In the genomic region with DNA sequence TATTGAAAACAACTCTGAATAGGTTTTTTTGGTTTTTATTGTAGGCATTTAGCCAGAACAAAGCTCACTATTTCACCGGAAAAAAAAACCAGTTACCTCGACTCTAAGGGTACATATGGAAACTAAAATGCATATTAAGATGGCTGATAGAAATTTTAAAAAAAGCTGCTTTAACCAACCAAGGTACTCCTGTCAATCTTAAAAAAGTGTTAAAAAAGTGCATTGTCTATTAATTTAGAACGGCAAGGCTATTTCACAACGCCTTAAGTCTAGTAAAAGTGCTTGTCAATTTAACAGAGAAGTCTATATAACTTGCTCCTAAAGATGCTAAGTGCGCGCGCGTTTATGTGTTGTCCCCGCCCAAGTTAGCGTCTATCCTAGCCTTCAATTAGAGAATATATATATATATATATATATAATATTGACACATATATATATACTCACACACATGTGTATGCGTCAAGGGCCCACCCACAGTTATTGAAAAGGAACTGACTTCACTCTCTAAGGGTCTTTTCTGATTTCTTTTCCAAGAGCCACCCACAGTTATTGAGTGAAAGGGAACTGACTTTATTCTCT, we compare ENCODE assay signal across 1 cellular context.
TF ChIP-seq lines count a peak whose summit lies in the region.

No MANE protein-coding gene starts in this region.

TF ChIP-seq in K562, 482 proteins besides CTCF, POLR2A, EP300 and RAD21 (continued from another document):
- TF ChIP-seq, protein P1, sequence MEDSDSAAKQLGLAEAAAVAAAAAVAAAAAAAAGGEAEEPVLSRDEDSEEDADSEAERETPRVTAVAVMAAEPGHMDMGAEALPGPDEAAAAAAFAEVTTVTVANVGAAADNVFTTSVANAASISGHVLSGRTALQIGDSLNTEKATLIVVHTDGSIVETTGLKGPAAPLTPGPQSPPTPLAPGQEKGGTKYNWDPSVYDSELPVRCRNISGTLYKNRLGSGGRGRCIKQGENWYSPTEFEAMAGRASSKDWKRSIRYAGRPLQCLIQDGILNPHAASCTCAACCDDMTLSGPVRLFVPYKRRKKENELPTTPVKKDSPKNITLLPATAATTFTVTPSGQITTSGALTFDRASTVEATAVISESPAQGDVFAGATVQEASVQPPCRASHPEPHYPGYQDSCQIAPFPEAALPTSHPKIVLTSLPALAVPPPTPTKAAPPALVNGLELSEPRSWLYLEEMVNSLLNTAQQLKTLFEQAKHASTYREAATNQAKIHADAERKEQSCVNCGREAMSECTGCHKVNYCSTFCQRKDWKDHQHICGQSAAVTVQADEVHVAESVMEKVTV (CRISPR knock-in tag; IDR thresholded peaks at IDR 0.05) = no peak
- TF ChIP-seq TAF9B (IDR thresholded peaks at IDR 0.05; ENCODE audit: partially characterized antibody) (no peak), SAFB2 (IDR thresholded peaks at IDR 0.05; ENCODE audit: borderline replicate concordance, low read depth, low read length, severe bottlenecking) (no peak), RFX7 (CRISPR knock-in tag; IDR thresholded peaks at IDR 0.05) (no peak), FOXJ2 (tag; IDR thresholded peaks at IDR 0.05) (no peak), U2AF1 (optimal IDR thresholded peaks at IDR 0.05; ENCODE audit: low read depth, low read length) (no peak), KLF16 (IDR thresholded peaks at IDR 0.05) (no peak), COPS2 (conservative IDR thresholded peaks at IDR 0.05) (no peak), GTF2F1 (IDR thresholded peaks at IDR 0.05; ENCODE audit: low read depth, low read length) (no peak), CEBPB (tag; IDR thresholded peaks at IDR 0.05) (0 out of 2 replicates have a peak, but pooled peaks have one; percentile 16), ARID1B (IDR thresholded peaks at IDR 0.05) (no peak), ZSCAN29 (IDR thresholded peaks at IDR 0.05) (no peak)
- TF ChIP-seq, protein P2, sequence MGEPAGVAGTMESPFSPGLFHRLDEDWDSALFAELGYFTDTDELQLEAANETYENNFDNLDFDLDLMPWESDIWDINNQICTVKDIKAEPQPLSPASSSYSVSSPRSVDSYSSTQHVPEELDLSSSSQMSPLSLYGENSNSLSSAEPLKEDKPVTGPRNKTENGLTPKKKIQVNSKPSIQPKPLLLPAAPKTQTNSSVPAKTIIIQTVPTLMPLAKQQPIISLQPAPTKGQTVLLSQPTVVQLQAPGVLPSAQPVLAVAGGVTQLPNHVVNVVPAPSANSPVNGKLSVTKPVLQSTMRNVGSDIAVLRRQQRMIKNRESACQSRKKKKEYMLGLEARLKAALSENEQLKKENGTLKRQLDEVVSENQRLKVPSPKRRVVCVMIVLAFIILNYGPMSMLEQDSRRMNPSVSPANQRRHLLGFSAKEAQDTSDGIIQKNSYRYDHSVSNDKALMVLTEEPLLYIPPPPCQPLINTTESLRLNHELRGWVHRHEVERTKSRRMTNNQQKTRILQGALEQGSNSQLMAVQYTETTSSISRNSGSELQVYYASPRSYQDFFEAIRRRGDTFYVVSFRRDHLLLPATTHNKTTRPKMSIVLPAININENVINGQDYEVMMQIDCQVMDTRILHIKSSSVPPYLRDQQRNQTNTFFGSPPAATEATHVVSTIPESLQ (CRISPR knock-in tag; IDR thresholded peaks at IDR 0.05) = no peak
- TF ChIP-seq, protein P3, sequence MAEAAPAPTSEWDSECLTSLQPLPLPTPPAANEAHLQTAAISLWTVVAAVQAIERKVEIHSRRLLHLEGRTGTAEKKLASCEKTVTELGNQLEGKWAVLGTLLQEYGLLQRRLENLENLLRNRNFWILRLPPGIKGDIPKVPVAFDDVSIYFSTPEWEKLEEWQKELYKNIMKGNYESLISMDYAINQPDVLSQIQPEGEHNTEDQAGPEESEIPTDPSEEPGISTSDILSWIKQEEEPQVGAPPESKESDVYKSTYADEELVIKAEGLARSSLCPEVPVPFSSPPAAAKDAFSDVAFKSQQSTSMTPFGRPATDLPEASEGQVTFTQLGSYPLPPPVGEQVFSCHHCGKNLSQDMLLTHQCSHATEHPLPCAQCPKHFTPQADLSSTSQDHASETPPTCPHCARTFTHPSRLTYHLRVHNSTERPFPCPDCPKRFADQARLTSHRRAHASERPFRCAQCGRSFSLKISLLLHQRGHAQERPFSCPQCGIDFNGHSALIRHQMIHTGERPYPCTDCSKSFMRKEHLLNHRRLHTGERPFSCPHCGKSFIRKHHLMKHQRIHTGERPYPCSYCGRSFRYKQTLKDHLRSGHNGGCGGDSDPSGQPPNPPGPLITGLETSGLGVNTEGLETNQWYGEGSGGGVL (CRISPR knock-in tag; IDR thresholded peaks at IDR 0.05) = no peak
- TF ChIP-seq, protein P4, sequence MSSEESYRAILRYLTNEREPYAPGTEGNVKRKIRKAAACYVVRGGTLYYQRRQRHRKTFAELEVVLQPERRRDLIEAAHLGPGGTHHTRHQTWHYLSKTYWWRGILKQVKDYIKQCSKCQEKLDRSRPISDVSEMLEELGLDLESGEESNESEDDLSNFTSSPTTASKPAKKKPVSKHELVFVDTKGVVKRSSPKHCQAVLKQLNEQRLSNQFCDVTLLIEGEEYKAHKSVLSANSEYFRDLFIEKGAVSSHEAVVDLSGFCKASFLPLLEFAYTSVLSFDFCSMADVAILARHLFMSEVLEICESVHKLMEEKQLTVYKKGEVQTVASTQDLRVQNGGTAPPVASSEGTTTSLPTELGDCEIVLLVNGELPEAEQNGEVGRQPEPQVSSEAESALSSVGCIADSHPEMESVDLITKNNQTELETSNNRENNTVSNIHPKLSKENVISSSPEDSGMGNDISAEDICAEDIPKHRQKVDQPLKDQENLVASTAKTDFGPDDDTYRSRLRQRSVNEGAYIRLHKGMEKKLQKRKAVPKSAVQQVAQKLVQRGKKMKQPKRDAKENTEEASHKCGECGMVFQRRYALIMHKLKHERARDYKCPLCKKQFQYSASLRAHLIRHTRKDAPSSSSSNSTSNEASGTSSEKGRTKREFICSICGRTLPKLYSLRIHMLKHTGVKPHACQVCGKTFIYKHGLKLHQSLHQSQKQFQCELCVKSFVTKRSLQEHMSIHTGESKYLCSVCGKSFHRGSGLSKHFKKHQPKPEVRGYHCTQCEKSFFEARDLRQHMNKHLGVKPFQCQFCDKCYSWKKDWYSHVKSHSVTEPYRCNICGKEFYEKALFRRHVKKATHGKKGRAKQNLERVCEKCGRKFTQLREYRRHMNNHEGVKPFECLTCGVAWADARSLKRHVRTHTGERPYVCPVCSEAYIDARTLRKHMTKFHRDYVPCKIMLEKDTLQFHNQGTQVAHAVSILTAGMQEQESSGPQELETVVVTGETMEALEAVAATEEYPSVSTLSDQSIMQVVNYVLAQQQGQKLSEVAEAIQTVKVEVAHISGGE (CRISPR knock-in tag; IDR thresholded peaks at IDR 0.05) = 0 out of 6 replicates have a peak, but pooled peaks of 1 of the 3 experiments have one; percentile 29
TF ChIP-seq in K562: peak in this region for 2.
